ENCODE assay signal across 30 cellular contexts in genomic region chr2:120118471-120118870, GRCh38.
"Had no signal": no experiment of that assay in that cellular context is flagged by ENCODE, and none has a peak within 500 bp of the region (broad histone marks: within the 10 kb centered on the region; RNA-seq: fewer than 3 reads in every experiment).

No MANE protein-coding gene starts in this region.

- H3K27ac Mint-ChIP-seq: natural killer cell treated with Interleukin-12 subunit alpha and Interleukin-12 subunit beta and Interleukin-15 and Interleukin-18, amount 100 ng/mL, for 72 hours; nephron progenitor cell; neural progenitor cell; progenitor cell of endocrine pancreas; stimulated activated effector memory CD8-positive, alpha-beta T cell treated with anti-CD3 and anti-CD28 coated beads, Interleukin-12 subunit alpha, Interleukin-12 subunit beta, amount 100 ng/mL, for 72 hours; stimulated activated naive B cell treated with anti-CD40 and anti-IgM and Interleukin-4, amounts not matched to agents 10 μg/mL and 1 μg/mL and 100 μg/mL, for 72 hours; stimulated activated naive CD8-positive, alpha-beta T cell treated with anti-CD3 and anti-CD28 coated beads, Interleukin-15, amount 100 ng/mL, for 72 hours; type B pancreatic cell had no signal

- H3K4me3 Mint-ChIP-seq: naive thymus-derived CD8-positive, alpha-beta T cell; natural killer cell treated with Interleukin-12 subunit alpha and Interleukin-12 subunit beta and Interleukin-15 and Interleukin-18, amount 100 ng/mL, for 72 hours; nephron progenitor cell; neural progenitor cell; stimulated activated effector memory CD8-positive, alpha-beta T cell treated with anti-CD3 and anti-CD28 coated beads, Interleukin-12 subunit alpha, Interleukin-12 subunit beta, amount 100 ng/mL, for 72 hours; stimulated activated naive B cell treated with anti-CD40 and anti-IgM and Interleukin-4, amounts not matched to agents 10 μg/mL and 1 μg/mL and 100 μg/mL, for 72 hours; stimulated activated naive CD8-positive, alpha-beta T cell treated with anti-CD3 and anti-CD28 coated beads, Interleukin-15, amount 100 ng/mL, for 72 hours; type B pancreatic cell had no signal

- H3K36me3 ChIP-seq: ovary, right lobe of liver, sigmoid colon, suprapubic skin, transverse colon, upper lobe of right lung, uterus had no signal

- H3K9me3 ChIP-seq: ovary, psoas muscle, right lobe of liver, sigmoid colon, suprapubic skin, testis, tibial artery, upper lobe of right lung, uterus had no signal

- H3K4me1 ChIP-seq: neural progenitor cell, parathyroid adenoma, psoas muscle, right lobe of liver, sigmoid colon, suprapubic skin, testis, tibial artery, transverse colon, upper lobe of right lung, uterus had no signal

- H3K27me3 Mint-ChIP-seq: naive thymus-derived CD8-positive, alpha-beta T cell; progenitor cell of endocrine pancreas; stimulated activated naive B cell treated with anti-CD40 and anti-IgM and Interleukin-4, amounts not matched to agents 10 μg/mL and 1 μg/mL and 100 μg/mL, for 72 hours; stimulated activated naive CD8-positive, alpha-beta T cell treated with anti-CD3 and anti-CD28 coated beads, Interleukin-15, amount 100 ng/mL, for 72 hours; type B pancreatic cell had no signal

- H3K36me3 Mint-ChIP-seq: natural killer cell treated with Interleukin-12 subunit alpha and Interleukin-12 subunit beta and Interleukin-15 and Interleukin-18, amount 100 ng/mL, for 72 hours; stimulated activated effector memory CD8-positive, alpha-beta T cell treated with anti-CD3 and anti-CD28 coated beads, Interleukin-12 subunit alpha, Interleukin-12 subunit beta, amount 100 ng/mL, for 72 hours had no signal

- H3K9me3 Mint-ChIP-seq: stimulated activated effector memory CD8-positive, alpha-beta T cell treated with anti-CD3 and anti-CD28 coated beads, Interleukin-12 subunit alpha, Interleukin-12 subunit beta, amount 100 ng/mL, for 72 hours; stimulated activated naive CD8-positive, alpha-beta T cell treated with anti-CD3 and anti-CD28 coated beads, Interleukin-15, amount 100 ng/mL, for 72 hours had no signal

- H3K4me1 Mint-ChIP-seq: naive thymus-derived CD8-positive, alpha-beta T cell; nephron progenitor cell; neural progenitor cell; stimulated activated effector memory CD8-positive, alpha-beta T cell treated with anti-CD3 and anti-CD28 coated beads, Interleukin-12 subunit alpha, Interleukin-12 subunit beta, amount 100 ng/mL, for 72 hours; stimulated activated naive CD8-positive, alpha-beta T cell treated with anti-CD3 and anti-CD28 coated beads, Interleukin-15, amount 100 ng/mL, for 72 hours had no signal

- H3K4me3 ChIP-seq: neural progenitor cell, ovary, psoas muscle, right lobe of liver, sigmoid colon, suprapubic skin, testis, tibial artery, transverse colon, upper lobe of right lung, uterus had no signal

- DNase-seq: naive thymus-derived CD8-positive, alpha-beta T cell; nephron progenitor cell; occipital lobe; ovary; posterior cingulate gyrus; psoas muscle; right cardiac atrium; right lobe of liver; sigmoid colon; small intestine; stimulated activated CD4-positive, alpha-beta T cell treated with anti-CD3 and anti-CD28 coated beads, Interleukin-15, amount 100 ng/mL, for 24 hours; stimulated activated CD4-positive, alpha-beta T cell treated with anti-CD3 and anti-CD28 coated beads, Interleukin-2, amount 100 ng/mL, for 24 hours; stimulated activated CD4-positive, alpha-beta T cell treated with anti-CD3 and anti-CD28 coated beads, Interleukin-2, amount 100 ng/mL, for 48 hours; stimulated activated CD4-positive, alpha-beta T cell treated with anti-CD3 and anti-CD28 coated beads, Interleukin-4, amount 100 ng/mL, for 24 hours; stimulated activated naive B cell treated with anti-CD40 and anti-IgM and Interleukin-4, amounts not matched to agents 10 μg/mL and 1 μg/mL and 100 μg/mL, for 72 hours; stimulated activated naive CD8-positive, alpha-beta T cell treated with anti-CD3 and anti-CD28 coated beads, Interleukin-15, amount 100 ng/mL, for 72 hours; stimulated activated naive CD8-positive, alpha-beta T cell treated with anti-CD3 and anti-CD28 coated beads, Interleukin-15, Interleukin-2, amounts not matched to agents 100 U/mL and 50 U/mL, for 24 hours; substantia nigra; testis; tibial artery; transverse colon; upper lobe of right lung; uterus had no signal

- ATAC-seq: naive thymus-derived CD8-positive, alpha-beta T cell; natural killer cell treated with Interleukin-12 subunit alpha and Interleukin-12 subunit beta and Interleukin-15 and Interleukin-18, amount 100 ng/mL, for 72 hours; psoas muscle; right cardiac atrium; right lobe of liver; stimulated activated effector memory CD8-positive, alpha-beta T cell treated with anti-CD3 and anti-CD28 coated beads, Interleukin-12 subunit alpha, Interleukin-12 subunit beta, amount 100 ng/mL, for 72 hours; stimulated activated naive B cell treated with anti-CD40 and anti-IgM and Interleukin-4, amounts not matched to agents 10 μg/mL and 1 μg/mL and 100 μg/mL, for 72 hours; stimulated activated naive CD8-positive, alpha-beta T cell treated with anti-CD3 and anti-CD28 coated beads, Interleukin-15, amount 100 ng/mL, for 72 hours; stimulated activated naive CD8-positive, alpha-beta T cell treated with anti-CD3 and anti-CD28 coated beads, Interleukin-15, Interleukin-2, amounts not matched to agents 100 U/mL and 50 U/mL, for 24 hours; upper lobe of right lung had no signal

- H3K27ac ChIP-seq: neural progenitor cell, ovary, parathyroid adenoma, psoas muscle, right lobe of liver, sigmoid colon, suprapubic skin, testis, tibial artery, transverse colon, upper lobe of right lung, uterus had no signal
